1 cellular context compared by ENCODE assay signal in genomic region chr12:122946690-122947271, GRCh38.
TF ChIP-seq lines count a peak whose summit lies in the region.

No MANE protein-coding gene starts in this region.

TF ChIP-seq in A549, 52 proteins besides CTCF, POLR2A, EP300 and RAD21 (continued from another document):
- no peak for TF ChIP-seq HMGXB4 (CRISPR knock-in tag; IDR thresholded peaks at IDR 0.05; ENCODE audit: borderline replicate concordance)
